In the genomic region with DNA sequence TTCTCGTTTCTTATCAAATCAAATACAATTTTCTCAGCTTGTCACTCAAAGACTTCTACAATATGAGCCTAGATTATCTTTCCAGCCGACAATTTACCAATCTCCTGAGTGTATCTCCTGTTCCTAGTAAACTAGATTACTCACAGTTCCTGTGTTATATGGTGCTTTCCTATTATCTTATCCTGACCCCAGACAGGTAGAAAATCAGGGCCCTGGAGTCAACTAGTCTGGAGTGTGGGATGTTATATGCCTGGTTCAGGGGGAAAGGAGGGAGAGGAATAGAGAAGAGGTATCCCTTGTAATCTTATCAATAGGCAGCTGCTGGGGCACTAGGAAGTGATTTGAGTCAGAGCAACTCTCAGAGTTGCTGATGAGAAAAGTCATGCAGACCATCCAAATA, we compare ENCODE assay signal across 21 cellular contexts.
A peak's percentile ranks its signal among the peaks of the same experiment; 100 is the strongest.
DNase-seq lines count a peak whose midpoint lies in the region; ATAC-seq, FAIRE-seq and TF ChIP-seq lines count a peak whose summit lies in the region.
"Had no signal": no experiment of that assay in that cellular context is flagged by ENCODE, and none has a peak within 500 bp of the region (broad histone marks: within the 10 kb centered on the region; RNA-seq: fewer than 3 reads in every experiment).

No MANE protein-coding gene starts in this region.

- no peaks in the 10 kb centered on the region for H3K27me3 ChIP-seq in GM23338 (ENCODE audit: insufficient read depth)
- H3K27me3 ChIP-seq in PC-9 (ENCODE audit: insufficient read depth, low read depth) = no peaks in the 10 kb centered on the region
- H3K27me3 ChIP-seq in endothelial cell of umbilical vein (ENCODE audit: control insufficient read depth in 2 of 2, insufficient read depth in 2 of 2, low read length in 2 of 2) = no peaks in the 10 kb centered on the region
- no peaks in the 10 kb centered on the region for H3K27me3 ChIP-seq in parathyroid adenoma (ENCODE audit: control insufficient read depth, insufficient read depth, low read length)
- no peaks in the 10 kb centered on the region for H3K27me3 ChIP-seq in transverse colon
- H3K27me3 ChIP-seq in ascending aorta = no peaks in the 10 kb centered on the region
- H3K27me3 ChIP-seq: brain microvascular endothelial cell, left lung, tibial artery had no signal

- BruUV-seq in PC-9 (replicated peaks; lab: Mats Ljungman, UMichigan) (no TSS peak), endothelial cell of umbilical vein (replicated peaks; lab: Mats Ljungman, UMichigan) (no TSS peak)

- H3K36me3 Mint-ChIP-seq in GM23338 (ENCODE audit: low read depth) = peaks cover 2% of the 10 kb centered on the region; the same call in 2 of the 3 replicates
- H3K36me3 Mint-ChIP-seq: activated naive CD4-positive, alpha-beta T cell treated with anti-CD3 and anti-CD28 coated beads, Interleukin-2, amount 10 ng/mL, durations not matched to agents 7 days and 5 days had no signal

- H3K9me3 ChIP-seq in PC-9 (ENCODE audit: insufficient read depth, low read depth) = no peaks in the 10 kb centered on the region
- H3K9me3 ChIP-seq in endothelial cell of umbilical vein (replicated peaks; ENCODE audit: control insufficient read depth, insufficient read depth, low read length) = no peaks in the 10 kb centered on the region
- H3K9me3 ChIP-seq in parathyroid adenoma (ENCODE audit: control insufficient read depth, low read length) = no peaks in the 10 kb centered on the region
- no peaks in the 10 kb centered on the region for H3K9me3 ChIP-seq in transverse colon
- H3K9me3 ChIP-seq in ascending aorta = no peaks in the 10 kb centered on the region
- H3K9me3 ChIP-seq: left lung, SK-N-SH, tibial artery had no signal

- in situ Hi-C loops in transverse colon (cut with MboI; ENCODE audit: low pct_ligation_motif_present in 1 of 4, low pct_unique_long_range_greater_than_20kb in 1 of 4, low sequenced_read_pairs in 3 of 4) = no loop called here

- H4K20me1 ChIP-seq in GM23338 (replicated peaks; ENCODE audit: insufficient read depth) (no peaks in the 10 kb centered on the region), PC-9 (ENCODE audit: insufficient read depth) (no peaks in the 10 kb centered on the region), endothelial cell of umbilical vein (replicated peaks; ENCODE audit: control insufficient read depth, extremely low read depth, insufficient read depth, low read length) (no peaks in the 10 kb centered on the region)

- POLR2A ChIA-PET in PC-9 (lab: Charles Lee; ENCODE audit: unreplicated experiment) = no interaction called here
- POLR2A ChIA-PET in endothelial cell of umbilical vein (lab: Charles Lee) = interaction anchor here (0.8 kb wide), 1 partner anchor 62 kb away, joined by 3 read pairs; no protein-coding TSS in a partner anchor

- TF ChIP-seq POLR2A in endothelial cell of umbilical vein (IDR thresholded peaks at IDR 0.05; ENCODE audit: low read depth, low read length) = no peak
- TF ChIP-seq POLR2A in transverse colon (IDR thresholded peaks at IDR 0.05) = no peak

- H3K9me2 ChIP-seq in GM23338 (ENCODE audit: insufficient read depth) = no peaks in the 10 kb centered on the region
- H3K9me2 ChIP-seq in PC-9 (ENCODE audit: insufficient read depth) = no peaks in the 10 kb centered on the region
- H3K9me2 ChIP-seq: SK-N-SH had no signal

- peaks cover 43% of the 10 kb centered on the region for H3K4me1 Mint-ChIP-seq in GM23338
- H3K4me1 Mint-ChIP-seq: activated naive CD4-positive, alpha-beta T cell treated with anti-CD3 and anti-CD28 coated beads, Interleukin-2, amount 10 ng/mL, durations not matched to agents 7 days and 5 days had no signal

- H3K79me2 ChIP-seq in GM23338 (replicated peaks; ENCODE audit: insufficient read depth) (no peaks in the 10 kb centered on the region), PC-9 (ENCODE audit: low read depth) (no peaks in the 10 kb centered on the region), endothelial cell of umbilical vein (ENCODE audit: control insufficient read depth, insufficient read depth, low read length) (no peaks in the 10 kb centered on the region), parathyroid adenoma (no peaks in the 10 kb centered on the region)

- intact Hi-C loops in PC-9 (cut with micrococcal nuclease; ENCODE audit: unreplicated experiment) = no loop called here
- intact Hi-C loops in endothelial cell of umbilical vein (cut with micrococcal nuclease) = loop anchor here (10.0 kb wide), 1 partner anchor 900 kb away; the partner anchor contains the start of gene NOCT
- intact Hi-C loops in transverse colon (cut with DNase I; ENCODE audit: low total_unique reads) = no loop called here
- intact Hi-C loops in ascending aorta (cut with DNase I) = no loop called here

- H3K9me1 ChIP-seq in endothelial cell of umbilical vein (replicated peaks; ENCODE audit: control insufficient read depth, extremely low read depth, insufficient read depth, low read length) = no peaks in the 10 kb centered on the region

- no peak for ATAC-seq in GM23338
- ATAC-seq: activated CD8-positive, alpha-beta T cell treated with anti-CD3 and anti-CD28 coated beads for 36 hours; left lung had no signal

- H3K4me2 ChIP-seq in GM23338 = no peak overlapping the region
- H3K4me2 ChIP-seq in PC-9 = no peak overlapping the region
- peak overlapping the region; percentile 83 for H3K4me2 ChIP-seq in endothelial cell of umbilical vein (ENCODE audit: insufficient read depth, low read length)
- H3K4me2 ChIP-seq in parathyroid adenoma (ENCODE audit: low read length) = no peak overlapping the region
- H3K4me2 ChIP-seq: SK-N-SH had no signal

- CTCF ChIA-PET in PC-9 (lab: Charles Lee) = no interaction called here
- CTCF ChIA-PET in endothelial cell of umbilical vein (lab: Charles Lee) = interaction anchor here (1.0 to 2.9 kb wide), 2 partner anchors 25 to 47 kb away, joined by 3 to 11 read pairs; no protein-coding TSS in a partner anchor

- H2AFZ ChIP-seq in GM23338 (peak overlapping the region; percentile 80; the same call in 1 of the 2 replicates), PC-9 (0 out of 2 replicates have a peak overlapping the region, but pooled peaks have one; percentile 8), endothelial cell of umbilical vein (ENCODE audit: low read depth, low read length) (peak overlapping the region; percentile 92), parathyroid adenoma (peak overlapping the region; percentile 11)

- H3K9ac ChIP-seq in endothelial cell of umbilical vein (replicated peaks; ENCODE audit: extremely low read depth, insufficient read depth, low read length) (no peak overlapping the region), parathyroid adenoma (no peak overlapping the region)
- H3K9ac ChIP-seq: SK-N-SH had no signal

- DNase-seq in GM23338 (ENCODE audit: low spot score) (no peak), PC-9 (no peak), endothelial cell of umbilical vein (ENCODE audit: low read depth, low spot score) (no peak), transverse colon (no peak), ascending aorta (ENCODE audit: low spot score in 2 of 2) (no peak), Ammon's horn (ENCODE audit: low spot score) (no peak)
- DNase-seq: activated CD8-positive, alpha-beta memory T cell treated with anti-CD3 and anti-CD28 coated beads, Interleukin-2, amount 50 U/mL, for 48 hours; activated CD8-positive, alpha-beta T cell treated with anti-CD3 and anti-CD28 coated beads for 36 hours; activated naive CD4-positive, alpha-beta T cell treated with anti-CD3 and anti-CD28 coated beads, Interleukin-2, amount 10 ng/mL, durations not matched to agents 7 days and 5 days; amniotic stem cell; brain microvascular endothelial cell; C1 segment of cervical spinal cord; left lung; nucleus accumbens; OCI-M1; SK-N-SH; stimulated activated CD4-positive, alpha-beta T cell treated with anti-CD3 and anti-CD28 coated beads, Interleukin-4, amount 100 ng/mL, for 24 hours; tibial artery had no signal

- H3K4me3 Mint-ChIP-seq in GM23338 = no peak overlapping the region
- H3K4me3 Mint-ChIP-seq: activated CD8-positive, alpha-beta T cell treated with anti-CD3 and anti-CD28 coated beads for 36 hours; activated naive CD4-positive, alpha-beta T cell treated with anti-CD3 and anti-CD28 coated beads, Interleukin-2, amount 10 ng/mL, durations not matched to agents 7 days and 5 days had no signal

- dilution Hi-C loops in endothelial cell of umbilical vein (cut with MboI; ENCODE audit: extremely low pct_ligation_motif_present, low sequenced_read_pairs) = no loop called here

- no peak for TF ChIP-seq EP300 in transverse colon (IDR thresholded peaks at IDR 0.05; ENCODE audit: low read depth)

- TF ChIP-seq CTCF in GM23338 (conservative IDR thresholded peaks at IDR 0.05; ENCODE audit: low read depth in 2 of 2) (no peak), PC-9 (conservative IDR thresholded peaks at IDR 0.05) (no peak), endothelial cell of umbilical vein (IDR thresholded peaks at IDR 0.05; ENCODE audit: extremely low read depth in 1 of 2, insufficient read depth in 1 of 2, low read depth in 1 of 2, low read length in 2 of 2) (no peak), parathyroid adenoma (IDR thresholded peaks at IDR 0.05) (no peak), transverse colon (IDR thresholded peaks at IDR 0.05) (no peak), ascending aorta (IDR thresholded peaks at IDR 0.05) (no peak)

- H3K27ac ChIP-seq in GM23338 (ENCODE audit: low read depth) (no peak overlapping the region), PC-9 (no peak overlapping the region), endothelial cell of umbilical vein (ENCODE audit: insufficient read depth, low read depth, low read length) (peak overlapping the region; percentile 43), parathyroid adenoma (no peak overlapping the region), transverse colon (no peak overlapping the region), ascending aorta (no peak overlapping the region)
- H3K27ac ChIP-seq: brain microvascular endothelial cell, epithelial cell of prostate, left lung, tibial artery had no signal

- H3K4me1 ChIP-seq in GM23338 (ENCODE audit: insufficient read depth) (peaks cover 26% of the 10 kb centered on the region), PC-9 (replicated peaks; ENCODE audit: insufficient read depth) (no peaks in the 10 kb centered on the region), endothelial cell of umbilical vein (ENCODE audit: control insufficient read depth, extremely low read depth, insufficient read depth, low read length) (peaks cover 52% of the 10 kb centered on the region), parathyroid adenoma (peaks cover 4% of the 10 kb centered on the region), transverse colon (peaks cover 0 to 12% (median 4%) of the 10 kb centered on the region in 4 donors), ascending aorta (no peaks in the 10 kb centered on the region)
- H3K4me1 ChIP-seq: left lung had no signal

- H3K4me3 ChIP-seq in GM23338 (no peak overlapping the region), PC-9 (no peak overlapping the region), endothelial cell of umbilical vein (replicated peaks in 1 of 3; ENCODE audit: insufficient read depth in 1 of 3, low read depth in 1 of 3, low read length in 3 of 3) (no peak overlapping the region), parathyroid adenoma (ENCODE audit: low read depth, low read length) (no peak overlapping the region), transverse colon (no peak overlapping the region), ascending aorta (no peak overlapping the region)
- H3K4me3 ChIP-seq: left lung, tibial artery had no signal

- no peaks in the 10 kb centered on the region for H3F3A ChIP-seq in GM23338 (replicated peaks; ENCODE audit: low read depth)
- H3F3A ChIP-seq in PC-9 (ENCODE audit: insufficient read depth, low read depth) = no peaks in the 10 kb centered on the region

- no peak overlapping the region; the same call in 1 of the 2 replicates for H3K27ac Mint-ChIP-seq in GM23338
- H3K27ac Mint-ChIP-seq: activated CD8-positive, alpha-beta T cell treated with anti-CD3 and anti-CD28 coated beads for 36 hours; activated naive CD4-positive, alpha-beta T cell treated with anti-CD3 and anti-CD28 coated beads, Interleukin-2, amount 10 ng/mL, durations not matched to agents 7 days and 5 days had no signal

- FAIRE-seq in endothelial cell of umbilical vein (lab: Jason Lieb, UNC) = no peak
- FAIRE-seq: G401.6 had no signal

- peaks cover 7% of the 10 kb centered on the region; the same call in 2 of the 3 replicates for H3K9me3 Mint-ChIP-seq in GM23338
- H3K9me3 Mint-ChIP-seq: activated CD8-positive, alpha-beta T cell treated with anti-CD3 and anti-CD28 coated beads for 36 hours; activated naive CD4-positive, alpha-beta T cell treated with anti-CD3 and anti-CD28 coated beads, Interleukin-2, amount 10 ng/mL, durations not matched to agents 7 days and 5 days had no signal

- H3K27me3 Mint-ChIP-seq in GM23338 (ENCODE audit: insufficient read depth, low read depth, poor library complexity) = no peaks in the 10 kb centered on the region
- H3K27me3 Mint-ChIP-seq: activated CD8-positive, alpha-beta T cell treated with anti-CD3 and anti-CD28 coated beads for 36 hours; activated naive CD4-positive, alpha-beta T cell treated with anti-CD3 and anti-CD28 coated beads, Interleukin-2, amount 10 ng/mL, durations not matched to agents 7 days and 5 days had no signal

- H3K36me3 ChIP-seq in GM23338 (ENCODE audit: insufficient read depth) (no peaks in the 10 kb centered on the region), PC-9 (ENCODE audit: low read depth) (no peaks in the 10 kb centered on the region), endothelial cell of umbilical vein (ENCODE audit: control insufficient read depth in 2 of 2, extremely low read depth in 1 of 2, insufficient read depth in 2 of 2, low read length in 2 of 2) (no peaks in the 10 kb centered on the region), parathyroid adenoma (ENCODE audit: control insufficient read depth, insufficient read depth, low read length) (no peaks in the 10 kb centered on the region), transverse colon (no peaks in the 10 kb centered on the region), ascending aorta (no peaks in the 10 kb centered on the region)
- H3K36me3 ChIP-seq: brain microvascular endothelial cell, left lung, tibial artery had no signal

- 68 to 76% methylated on average over 2 of the region's 2 CpGs for WGBS in transverse colon (ENCODE audit: low coverage in 1 of 2), 2 donors

Comparison
In these comparisons a context has a peak if more than half of its experiments do, and no peak if none do; other contexts are left out.
1. H2AFZ ChIP-seq: peak in every context shown above with its lines; median percentile 92 in endothelial cell of umbilical vein; 80 in GM23338; 11 in parathyroid adenoma; 8 in PC-9.